In the genomic region with DNA sequence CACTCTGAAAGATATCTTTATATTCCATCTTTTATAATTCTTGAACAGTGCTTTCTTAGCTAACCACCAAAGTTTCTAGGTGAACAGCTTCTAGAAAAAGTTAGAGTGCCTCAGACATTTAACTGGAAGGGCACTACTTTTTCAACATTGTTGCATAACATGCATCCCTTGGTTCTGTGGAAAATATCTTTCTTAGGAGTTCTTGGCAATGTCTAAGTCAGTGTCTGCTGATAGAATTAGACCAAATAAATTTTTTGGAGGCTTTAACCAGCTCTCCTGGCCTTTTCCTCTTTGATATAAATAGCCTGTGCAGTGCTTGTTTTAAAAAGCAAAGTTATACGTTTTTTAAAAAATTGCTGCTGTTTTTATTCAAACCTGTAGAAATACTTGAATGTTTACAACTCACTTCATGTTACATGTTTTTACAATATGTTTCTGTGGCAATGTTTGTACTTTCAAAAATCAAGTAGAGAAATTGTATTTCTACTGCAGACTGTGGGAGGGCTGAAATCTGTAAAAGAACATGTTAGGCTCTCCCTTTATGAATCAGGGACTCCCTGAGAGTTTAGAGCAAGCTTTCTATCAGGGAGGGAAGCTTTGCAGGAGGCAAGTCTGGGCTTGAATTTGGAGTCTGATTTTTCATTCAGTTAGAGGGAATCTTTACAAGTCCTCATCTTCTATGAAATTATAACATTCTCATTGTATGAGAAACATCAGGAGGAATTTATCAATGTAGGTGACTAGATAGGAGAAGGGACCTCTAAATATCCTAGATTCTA, we compare ENCODE assay signal across 1 cellular context.
TF ChIP-seq lines count a peak whose summit lies in the region.

No MANE protein-coding gene starts in this region.

TF ChIP-seq in IMR-90, 13 proteins besides CTCF, POLR2A, EP300 and RAD21:
- TF ChIP-seq MAFK (IDR thresholded peaks at IDR 0.05; ENCODE audit: low read depth, low read length) (no peak), FOS (IDR thresholded peaks at IDR 0.05; ENCODE audit: low read depth, low read length) (no peak), NFE2L2 (IDR thresholded peaks at IDR 0.05; ENCODE audit: low read depth, low read length) (no peak), CHD1 (IDR thresholded peaks at IDR 0.05; ENCODE audit: low read depth, low read length) (no peak)
